ENCODE assay signal across 9 cellular contexts in genomic region chr11:95792200-95792599, GRCh38. TPM values are rescaled to one million over a fixed set of nuclear protein-coding genes. Genes with fewer than 3 reads are reported as not detected.
DNase-seq lines count a peak whose midpoint lies in the region; ATAC-seq, FAIRE-seq and TF ChIP-seq lines count a peak whose summit lies in the region.
"Had no signal": no experiment of that assay in that cellular context is flagged by ENCODE, and none has a peak within 500 bp of the region (broad histone marks: within the 10 kb centered on the region; RNA-seq: fewer than 3 reads in every experiment).

No MANE protein-coding gene starts in this region.

- DNase-seq in CD8-positive, alpha-beta memory T cell, result no peak
- no peak for DNase-seq in astrocyte (ENCODE audit: low read depth)
- no peak for DNase-seq in naive B cell
- DNase-seq in cerebellar nuclear complex (lab: John Stamatoyannopoulos, UW), result no peak
- no peak for DNase-seq in suprapubic skin (ENCODE audit: low spot score in 2 of 2)

- H3K36me3 ChIP-seq in CD8-positive, alpha-beta memory T cell (ENCODE audit: insufficient read depth, low read length), result peaks cover 3% of the 10 kb centered on the region
- peaks cover 4% of the 10 kb centered on the region; the same call in 1 of the 2 replicates for H3K36me3 ChIP-seq in HUES6 (ENCODE audit: control insufficient read depth, insufficient read depth, low read length)
- H3K36me3 ChIP-seq in astrocyte (ENCODE audit: insufficient read depth, low read length), result no peaks in the 10 kb centered on the region
- peaks cover 3% of the 10 kb centered on the region for H3K36me3 ChIP-seq in suprapubic skin

- H2AFZ ChIP-seq in astrocyte (ENCODE audit: low read depth, low read length), result no peak overlapping the region

- POLR2A ChIA-PET in CD8-positive, alpha-beta memory T cell (lab: Charles Lee), result no interaction called here

- no peaks in the 10 kb centered on the region for H3K9me3 ChIP-seq in CD8-positive, alpha-beta memory T cell (ENCODE audit: low read length)
- H3K9me3 ChIP-seq in HUES6 (ENCODE audit: control insufficient read depth, insufficient read depth, low read depth, low read length) (no peaks in the 10 kb centered on the region), astrocyte (ENCODE audit: insufficient read depth, low read depth, low read length) (no peaks in the 10 kb centered on the region), suprapubic skin (no peaks in the 10 kb centered on the region)

- H3K79me2 ChIP-seq in astrocyte (ENCODE audit: insufficient read depth, low read length), result peaks cover 82% of the 10 kb centered on the region

- ATAC-seq in naive B cell (ENCODE audit: low read depth in 2 of 2) (no peak), GM19452 (IDR thresholded peaks at IDR 0.05; ENCODE audit: unreplicated experiment) (no peak), GM21367 (IDR thresholded peaks at IDR 0.05; ENCODE audit: unreplicated experiment) (no peak)

- H3K9me3 Mint-ChIP-seq in CD8-positive, alpha-beta memory T cell, result no peaks in the 10 kb centered on the region
- no peaks in the 10 kb centered on the region for H3K9me3 Mint-ChIP-seq in astrocyte (ENCODE audit: unreplicated experiment)
- no peaks in the 10 kb centered on the region for H3K9me3 Mint-ChIP-seq in naive B cell

- 84% methylated on average over 8 of the region's 8 CpGs for WGBS in suprapubic skin

- TF ChIP-seq POLR2A in suprapubic skin (IDR thresholded peaks at IDR 0.05), result no peak

- H3K9ac ChIP-seq in HUES6 (ENCODE audit: low read length) (peak overlapping the region; percentile 98), astrocyte (ENCODE audit: low read length) (no peak overlapping the region)

- TF ChIP-seq CTCF in astrocyte (IDR thresholded peaks at IDR 0.05; ENCODE audit: insufficient read depth, low read depth, low read length) (no peak), suprapubic skin (IDR thresholded peaks at IDR 0.05) (no peak)

- peak overlapping the region; percentile 98 to 100 (median 99) for H3K4me3 Mint-ChIP-seq in CD8-positive, alpha-beta memory T cell
- H3K4me3 Mint-ChIP-seq in astrocyte (ENCODE audit: unreplicated experiment), result peak overlapping the region; percentile 95
- peak overlapping the region; percentile 10 to 100 (median 100) for H3K4me3 Mint-ChIP-seq in naive B cell

- peaks cover 0 to 7% of the 10 kb centered on the region in 2 donors for H3K27me3 Mint-ChIP-seq in CD8-positive, alpha-beta memory T cell
- H3K27me3 Mint-ChIP-seq in astrocyte (ENCODE audit: low read depth, unreplicated experiment), result no peaks in the 10 kb centered on the region
- H3K27me3 Mint-ChIP-seq in naive B cell, result no peaks in the 10 kb centered on the region

- no peak for TF ChIP-seq EP300 in suprapubic skin (IDR thresholded peaks at IDR 0.05)

- H3K27me3 ChIP-seq in CD8-positive, alpha-beta memory T cell (ENCODE audit: insufficient read depth, low read length, poor library complexity, severe bottlenecking), result no peaks in the 10 kb centered on the region
- no peaks in the 10 kb centered on the region for H3K27me3 ChIP-seq in HUES6 (ENCODE audit: control insufficient read depth, insufficient read depth, low read length)
- no peaks in the 10 kb centered on the region for H3K27me3 ChIP-seq in astrocyte (ENCODE audit: insufficient read depth, low read length)
- no peaks in the 10 kb centered on the region for H3K27me3 ChIP-seq in suprapubic skin

- FAIRE-seq in astrocyte (lab: Jason Lieb, UNC), result no peak
- FAIRE-seq: G401.6 had no signal

- peaks cover 0 to 39% (median 2%) of the 10 kb centered on the region in 3 donors for H3K36me3 Mint-ChIP-seq in CD8-positive, alpha-beta memory T cell
- H3K36me3 Mint-ChIP-seq in astrocyte (ENCODE audit: low read depth, unreplicated experiment) (no peaks in the 10 kb centered on the region), naive B cell (no peaks in the 10 kb centered on the region)

- CTCF ChIA-PET in CD8-positive, alpha-beta memory T cell (lab: Charles Lee), result interaction anchor here (1.0 to 7.0 kb wide), 5 partner anchors 8 to 639 kb away, joined by 3 to 33 read pairs (median 3); no protein-coding TSS in a partner anchor

- peak overlapping the region; percentile 100 for H3K27ac ChIP-seq in CD8-positive, alpha-beta memory T cell (ENCODE audit: low read depth, low read length)
- H3K27ac ChIP-seq in HUES6 (ENCODE audit: low read depth, low read length) (no peak overlapping the region), astrocyte (ENCODE audit: low read depth, low read length) (no peak overlapping the region), suprapubic skin (no peak overlapping the region)

- peak overlapping the region; percentile 97 for H3K4me3 ChIP-seq in CD8-positive, alpha-beta memory T cell (ENCODE audit: low read length)
- H3K4me3 ChIP-seq in HUES6 (ENCODE audit: low read depth, low read length), result peak overlapping the region; percentile 86; the same call in 1 of the 2 replicates
- no peak overlapping the region for H3K4me3 ChIP-seq in astrocyte (ENCODE audit: insufficient read depth, low read depth, low read length)
- no peak overlapping the region for H3K4me3 ChIP-seq in suprapubic skin

- peak overlapping the region; percentile 96 for H3K4me2 ChIP-seq in astrocyte (ENCODE audit: low read length)

- H4K20me1 ChIP-seq in astrocyte (ENCODE audit: insufficient read depth, low read length), result peaks cover 5% of the 10 kb centered on the region

- peaks cover 48 to 74% (median 72%) of the 10 kb centered on the region in 3 donors for H3K4me1 Mint-ChIP-seq in CD8-positive, alpha-beta memory T cell
- H3K4me1 Mint-ChIP-seq in astrocyte (ENCODE audit: low read depth, unreplicated experiment), result peaks cover 19% of the 10 kb centered on the region
- peaks cover 31 to 65% (median 44%) of the 10 kb centered on the region in 3 donors for H3K4me1 Mint-ChIP-seq in naive B cell

- H3K4me1 ChIP-seq in CD8-positive, alpha-beta memory T cell (ENCODE audit: insufficient read depth, low read length), result peaks cover 33% of the 10 kb centered on the region
- H3K4me1 ChIP-seq in HUES6 (ENCODE audit: control insufficient read depth, insufficient read depth, low read length) (peaks cover 10% of the 10 kb centered on the region; the same call in 1 of the 2 replicates), astrocyte (ENCODE audit: insufficient read depth, low read length) (peaks cover 13% of the 10 kb centered on the region), suprapubic skin (peaks cover 25% of the 10 kb centered on the region)

- peak overlapping the region in 5 of 8 donors; percentile 6 to 100 (median 100) for H3K27ac Mint-ChIP-seq in CD8-positive, alpha-beta memory T cell
- H3K27ac Mint-ChIP-seq in astrocyte (ENCODE audit: unreplicated experiment) (no peak overlapping the region), naive B cell (peak overlapping the region in 4 of 6 donors; percentile 14 to 100 (median 50))

RNA-seq across cellular contexts. Expression of gene CEP57, which starts 1.9 kb away (rescaled TPM):
- 10 to 100 TPM; 63.7 to 64.4 TPM for total RNA-seq in CD8-positive, alpha-beta memory T cell
- polyA plus RNA-seq in CD8-positive, alpha-beta memory T cell, result 46.1 TPM
- 23.4 and 23.5 TPM in 2 replicates for total RNA-seq in astrocyte
- 10 to 100 TPM; 40.2 to 59.8 (median 54.2) TPM for polyA plus RNA-seq in naive B cell (ENCODE audit: low read depth in 6 of 6)
- 10 to 100 TPM; 20.7 to 80.9 (median 30.1) TPM for total RNA-seq in suprapubic skin

RNA-seq across cellular contexts. Expression of gene FAM76B, which starts 2.6 kb away (rescaled TPM):
- 10 to 100 TPM; 33.9 to 35.8 TPM for total RNA-seq in CD8-positive, alpha-beta memory T cell
- polyA plus RNA-seq in CD8-positive, alpha-beta memory T cell, result 14.7 TPM
- total RNA-seq in astrocyte (19.7 and 26.1 TPM in 2 replicates), suprapubic skin (10 to 100 TPM; 17.2 to 56.2 (median 24.0) TPM)
- 10 to 100 TPM; 17.3 to 25.9 (median 22.1) TPM for polyA plus RNA-seq in naive B cell (ENCODE audit: low read depth in 6 of 6)

Comparison
In these comparisons a context has a peak if more than half of its experiments do, and no peak if none do; other contexts are left out.
1. H3K4me3 ChIP-seq: peak in CD8-positive, alpha-beta memory T cell (single experiment) and HUES6 (single experiment); none in astrocyte (single experiment) and suprapubic skin (single experiment).
2. Peak in every context shown above with its lines, with median percentiles within 50 percentile points of each other: H3K4me3 Mint-ChIP-seq.